In the genomic region with DNA sequence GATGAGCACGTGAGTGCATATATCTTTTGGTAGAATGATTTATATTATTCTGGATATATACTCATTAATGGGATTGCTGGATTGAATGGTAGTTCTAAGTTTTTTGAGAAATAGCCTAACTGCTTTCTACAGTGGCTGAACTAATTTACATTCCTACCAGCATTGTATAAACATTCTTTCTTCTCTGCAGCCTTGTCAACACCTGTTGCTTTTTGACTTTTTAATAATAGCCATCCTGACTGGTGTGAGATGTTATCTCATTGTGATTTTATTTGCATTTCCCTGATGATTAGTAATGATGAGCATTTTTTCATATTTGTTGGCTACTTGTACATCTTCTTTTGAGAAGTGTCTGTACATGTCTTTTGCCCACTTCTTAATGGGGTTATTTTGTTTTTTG, we compare ENCODE assay signal across 33 cellular contexts.
A peak's percentile ranks its signal among the peaks of the same experiment; 100 is the strongest.
DNase-seq lines count a peak whose midpoint lies in the region; ATAC-seq, FAIRE-seq and TF ChIP-seq lines count a peak whose summit lies in the region.
"Had no signal": no experiment of that assay in that cellular context is flagged by ENCODE, and none has a peak within 500 bp of the region (broad histone marks: within the 10 kb centered on the region; RNA-seq: fewer than 3 reads in every experiment).

No MANE protein-coding gene starts in this region.

- no peaks in the 10 kb centered on the region for H3K9me3 ChIP-seq in HEK293 (ENCODE audit: control insufficient read depth, insufficient read depth, low read depth, low read length)
- H3K9me3 ChIP-seq: BE2C had no signal

- no peak for TF ChIP-seq CTCF in HEK293 (tag by site-specific recombination; IDR thresholded peaks at IDR 0.05)

- FAIRE-seq in GM12892 (lab: Jason Lieb, UNC), result peak; percentile 9
- FAIRE-seq: A204.1, A549, D721Med had no signal

- no peak overlapping the region for H3K4me3 Mint-ChIP-seq in activated CD8-positive, alpha-beta memory T cell treated with anti-CD3 and anti-CD28 coated beads, Interleukin-2, amount 10 ng/mL, durations not matched to agents 7 days and 5 days
- H3K4me3 Mint-ChIP-seq: B cell; CD14-positive monocyte; CD4-positive, alpha-beta memory T cell; CD4-positive, alpha-beta T cell; CD4-positive, CD25-positive, alpha-beta regulatory T cell; CD8-positive, alpha-beta memory T cell; CD8-positive, alpha-beta T cell had no signal

- H3K36me3 Mint-ChIP-seq in activated CD8-positive, alpha-beta memory T cell treated with anti-CD3 and anti-CD28 coated beads, Interleukin-2, amount 10 ng/mL, durations not matched to agents 7 days and 5 days, result no peaks in the 10 kb centered on the region
- H3K36me3 Mint-ChIP-seq: CD14-positive monocyte; CD4-positive, alpha-beta memory T cell; CD4-positive, CD25-positive, alpha-beta regulatory T cell; CD8-positive, alpha-beta memory T cell; CD8-positive, alpha-beta T cell had no signal

- POLR2A ChIA-PET in HEK293 (lab: Yijun Ruan, JAX), result no interaction called here

- no peaks in the 10 kb centered on the region for H3K36me3 ChIP-seq in HEK293 (ENCODE audit: control insufficient read depth in 2 of 2, insufficient read depth in 1 of 2, low read length in 2 of 2)
- H3K36me3 ChIP-seq: BE2C; BLaER1; BLaER1 treated with 17β-estradiol and CSF1 and Interleukin-3, amounts not matched to agents 10 nM and 100 nM had no signal

- no peak overlapping the region for H3K27ac ChIP-seq in HEK293 (ENCODE audit: extremely low read depth, low read depth, low read length)
- H3K27ac ChIP-seq: 22Rv1; A549; BLaER1; BLaER1 treated with 17β-estradiol and CSF1 and Interleukin-3, amounts not matched to agents 10 nM and 100 nM; C4-2B had no signal

- no peaks in the 10 kb centered on the region for H3K4me1 ChIP-seq in HEK293 (ENCODE audit: control insufficient read depth, insufficient read depth, low read length)
- H3K4me1 ChIP-seq: A549, BE2C, BLaER1, Caco-2 had no signal

- no peak for ATAC-seq in activated CD8-positive, alpha-beta memory T cell treated with anti-CD3 and anti-CD28 coated beads, Interleukin-2, amount 10 ng/mL, durations not matched to agents 7 days and 5 days
- ATAC-seq: A549; CD8-positive, alpha-beta T cell had no signal

- CTCF ChIA-PET in HEK293 (lab: Yijun Ruan, JAX), result interaction anchor here (1.2 kb wide), 1 partner anchor 33 kb away, joined by 5 read pairs; no protein-coding TSS in a partner anchor
- CTCF ChIA-PET in activated CD8-positive, alpha-beta memory T cell treated with anti-CD3 and anti-CD28 coated beads, Interleukin-2, amount 10 ng/mL, durations not matched to agents 7 days and 5 days (lab: Charles Lee), result no interaction called here

- TF ChIP-seq POLR2A in GM12892 (IDR thresholded peaks at IDR 0.05; ENCODE audit: low read depth, low read length), result no peak

- H3K9me3 Mint-ChIP-seq in activated CD8-positive, alpha-beta memory T cell treated with anti-CD3 and anti-CD28 coated beads, Interleukin-2, amount 10 ng/mL, durations not matched to agents 7 days and 5 days (ENCODE audit: low read depth), result no peaks in the 10 kb centered on the region
- H3K9me3 Mint-ChIP-seq: CD4-positive, alpha-beta T cell; CD8-positive, alpha-beta memory T cell; CD8-positive, alpha-beta T cell had no signal

- peaks cover 26% of the 10 kb centered on the region for H3K27me3 Mint-ChIP-seq in activated CD8-positive, alpha-beta memory T cell treated with anti-CD3 and anti-CD28 coated beads, Interleukin-2, amount 10 ng/mL, durations not matched to agents 7 days and 5 days

- DNase-seq in GM12892 (ENCODE audit: insufficient read length) (no peak), SIG-M5 (lab: John Stamatoyannopoulos, UW) (no peak)
- DNase-seq in activated CD8-positive, alpha-beta memory T cell treated with anti-CD3 and anti-CD28 coated beads, Interleukin-2, amount 10 ng/mL, durations not matched to agents 7 days and 5 days, result no peak
- DNase-seq: 8988T; ACHN; AML-193; BE2C; C1 segment of cervical spinal cord; Caco-2; Calu3; CD4-positive, alpha-beta memory T cell; CD4-positive, alpha-beta T cell; CD4-positive, CD25-positive, alpha-beta regulatory T cell; CD8-positive, alpha-beta memory T cell; CD8-positive, alpha-beta T cell; COR-L47; DMS 273 treated with DMSO at 0.1 percent for 48 hours; DMS153; DMS53; DMS79; DMS79 treated with DMSO at 0.1 percent for 48 hours; DND-41; EL had no signal

- no peaks in the 10 kb centered on the region for H3K4me1 Mint-ChIP-seq in activated CD8-positive, alpha-beta memory T cell treated with anti-CD3 and anti-CD28 coated beads, Interleukin-2, amount 10 ng/mL, durations not matched to agents 7 days and 5 days
- H3K4me1 Mint-ChIP-seq: B cell; CD4-positive, alpha-beta memory T cell; CD4-positive, CD25-positive, alpha-beta regulatory T cell; CD8-positive, alpha-beta memory T cell had no signal

- H3K27ac Mint-ChIP-seq in activated CD8-positive, alpha-beta memory T cell treated with anti-CD3 and anti-CD28 coated beads, Interleukin-2, amount 10 ng/mL, durations not matched to agents 7 days and 5 days, result no peak overlapping the region
- H3K27ac Mint-ChIP-seq: B cell; CD14-positive monocyte; CD4-positive, alpha-beta memory T cell; CD4-positive, alpha-beta T cell; CD4-positive, CD25-positive, alpha-beta regulatory T cell; CD8-positive, alpha-beta memory T cell; CD8-positive, alpha-beta T cell had no signal

- no peak overlapping the region for H3K4me3 ChIP-seq in HEK293 (ENCODE audit: low read depth, low read length)
- H3K4me3 ChIP-seq: A549; BLaER1; BLaER1 treated with 17β-estradiol and CSF1 and Interleukin-3, amounts not matched to agents 10 nM and 100 nM had no signal

TF ChIP-seq in HEK293, 187 proteins besides CTCF, POLR2A, EP300 and RAD21:
- TF ChIP-seq ZNF747 (tag by site-specific recombination; IDR thresholded peaks at IDR 0.05), result no peak
- peak; percentile 69 for TF ChIP-seq SCRT2 (tag by site-specific recombination; IDR thresholded peaks at IDR 0.05)
TF ChIP-seq in HEK293: peak in this region for 1.
